13 cellular contexts compared by ENCODE assay signal in the genomic region with DNA sequence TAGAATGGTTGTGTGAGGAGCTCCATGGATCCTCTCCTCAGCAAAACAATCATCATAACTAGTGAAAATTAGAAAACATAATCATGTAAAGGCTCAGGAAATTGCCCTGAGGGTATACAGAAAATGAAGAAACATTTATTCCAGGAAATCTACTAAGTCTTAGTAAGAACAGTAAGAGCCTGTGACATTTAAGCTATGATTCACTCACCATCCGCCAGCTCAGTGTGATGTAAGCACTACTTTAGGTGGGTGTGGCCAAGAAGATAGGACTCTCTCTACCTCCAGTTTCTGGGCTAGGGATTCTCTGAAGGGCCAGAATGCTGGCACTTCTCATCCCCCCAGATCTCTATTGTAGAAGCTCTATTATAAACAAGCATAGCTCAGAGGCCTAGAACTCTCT.
DNase-seq lines count a peak whose midpoint lies in the region; ATAC-seq and TF ChIP-seq lines count a peak whose summit lies in the region.
"Had no signal": no experiment of that assay in that cellular context is flagged by ENCODE, and none has a peak within 500 bp of the region (broad histone marks: within the 10 kb centered on the region; RNA-seq: fewer than 3 reads in every experiment).

No MANE protein-coding gene starts in this region.

- H3K56ac ChIP-seq in mesendoderm (ENCODE audit: low read length) = no peak overlapping the region

- H3K23ac ChIP-seq in mesendoderm (ENCODE audit: low read length) = no peak overlapping the region

- DNase-seq in Calu3 = peak; percentile 20
- DNase-seq in M059J (ENCODE audit: low read depth) = peak; percentile 84
- peak; percentile 30 for DNase-seq in amniotic epithelial cell (ENCODE audit: low read depth)
- DNase-seq in mesendoderm = peak; percentile 4
- no peak for DNase-seq in dorsolateral prefrontal cortex
- DNase-seq in SHP77 treated with DMSO at 0.1 percent for 48 hours (lab: John Stamatoyannopoulos, UW) = no peak
- DNase-seq in activated effector memory CD4-positive, alpha-beta T cell treated with Interleukin-2 at 50 U/mL for 16 hours = no peak
- DNase-seq: body of pancreas, GF-D8, psoas muscle, T-helper 17 cell had no signal

- no peaks in the 10 kb centered on the region for H3K79me2 ChIP-seq in mesendoderm (ENCODE audit: control insufficient read depth, insufficient read depth, low read length)

- no peaks in the 10 kb centered on the region for H3K79me1 ChIP-seq in mesendoderm (ENCODE audit: low read length)

- H3K9ac ChIP-seq in mesendoderm (ENCODE audit: low read length) = no peak overlapping the region

- H3K4me3 Mint-ChIP-seq in Calu3 (ENCODE audit: low read depth, unreplicated experiment) = no peak overlapping the region
- H3K4me3 Mint-ChIP-seq: stimulated activated naive CD8-positive, alpha-beta T cell treated with anti-CD3 and anti-CD28 coated beads, Interleukin-15, Interleukin-2, amounts not matched to agents 100 ng/mL and 50 ng/mL, for 24 hours; T-helper 17 cell had no signal

- no peaks in the 10 kb centered on the region for H3K36me3 Mint-ChIP-seq in Calu3 (ENCODE audit: insufficient read depth, unreplicated experiment)

- intact Hi-C loops in Calu3 (cut with micrococcal nuclease; ENCODE audit: unreplicated experiment) (no loop called here), dorsolateral prefrontal cortex (cut with DNase I) (no loop called here)

- no CpG with 5 or more reads among the region's 1 CpG for WGBS in mesendoderm (ENCODE audit: extremely low coverage, insufficient coverage, low lambda C conversion rate)

- H3K18ac ChIP-seq in mesendoderm (ENCODE audit: low read length) = no peak overlapping the region

- H3K27me3 ChIP-seq in mesendoderm (ENCODE audit: insufficient read depth, low read length, poor library complexity) = no peaks in the 10 kb centered on the region
- peaks cover 0 to 57% (median 9%) of the 10 kb centered on the region in 45 donors for H3K27me3 ChIP-seq in dorsolateral prefrontal cortex
- H3K27me3 ChIP-seq: body of pancreas had no signal

- ATAC-seq in GM21381 (IDR thresholded peaks at IDR 0.05; ENCODE audit: unreplicated experiment) = no peak
- ATAC-seq: body of pancreas, psoas muscle, T-helper 17 cell had no signal

- H3K4me1 ChIP-seq in mesendoderm (ENCODE audit: control insufficient read depth, low read depth, low read length) = no peaks in the 10 kb centered on the region
- H3K4me1 ChIP-seq: body of pancreas, psoas muscle had no signal

- H3K27ac ChIP-seq in mesendoderm (ENCODE audit: low read depth, low read length) (no peak overlapping the region), dorsolateral prefrontal cortex (no peak overlapping the region)
- H3K27ac ChIP-seq: body of pancreas, psoas muscle had no signal

- TF ChIP-seq CTCF in Calu3 (IDR thresholded peaks at IDR 0.05; ENCODE audit: unreplicated experiment) = no peak
- TF ChIP-seq CTCF in dorsolateral prefrontal cortex (IDR thresholded peaks at IDR 0.05 in 54 of 56, conservative IDR thresholded peaks at IDR 0.05 in 2 of 56; ENCODE audit: low read depth in 1 of 56, partially characterized antibody in 56 of 56) = no peak

- H3K27me3 Mint-ChIP-seq in Calu3 (ENCODE audit: unreplicated experiment) = no peaks in the 10 kb centered on the region
- H3K27me3 Mint-ChIP-seq: stimulated activated naive CD8-positive, alpha-beta T cell treated with anti-CD3 and anti-CD28 coated beads, Interleukin-15, Interleukin-2, amounts not matched to agents 100 ng/mL and 50 ng/mL, for 24 hours; T-helper 17 cell had no signal

- CTCF ChIA-PET in Calu3 (lab: Charles Lee) = interaction anchor here (0.6 to 1.1 kb wide), 3 partner anchors 16 to 73 kb away, joined by 3 to 6 read pairs (median 3); no protein-coding TSS in a partner anchor

- no peak overlapping the region for H4K8ac ChIP-seq in mesendoderm (ENCODE audit: low read depth, low read length)

- H3K4me3 ChIP-seq in mesendoderm (ENCODE audit: low read length) = no peak overlapping the region
- H3K4me3 ChIP-seq in dorsolateral prefrontal cortex = no peak overlapping the region
- H3K4me3 ChIP-seq: body of pancreas, psoas muscle had no signal

- no TSS peak for BruUV-seq in Calu3 (replicated peaks; lab: Mats Ljungman, UMichigan)

- no peak overlapping the region for H3K4ac ChIP-seq in mesendoderm (ENCODE audit: low read depth, low read length)

- peaks cover 2% of the 10 kb centered on the region for H3K9me3 Mint-ChIP-seq in Calu3 (ENCODE audit: low read depth, unreplicated experiment)

- H3K36me3 ChIP-seq in mesendoderm (ENCODE audit: control insufficient read depth, insufficient read depth, low read length) = no peaks in the 10 kb centered on the region

- H2BK15ac ChIP-seq in mesendoderm (replicated peaks; ENCODE audit: low read depth) = no peak overlapping the region

- H2AK5ac ChIP-seq in mesendoderm (ENCODE audit: low read length) = no peak overlapping the region

- H4K5ac ChIP-seq in mesendoderm (ENCODE audit: low read length) = no peak overlapping the region

- H3K27ac Mint-ChIP-seq in Calu3 (ENCODE audit: unreplicated experiment) = no peak overlapping the region
- H3K27ac Mint-ChIP-seq: stimulated activated naive CD8-positive, alpha-beta T cell treated with anti-CD3 and anti-CD28 coated beads, Interleukin-15, Interleukin-2, amounts not matched to agents 100 ng/mL and 50 ng/mL, for 24 hours; T-helper 17 cell had no signal

- H2BK5ac ChIP-seq in mesendoderm (ENCODE audit: low read length) = no peak overlapping the region

- H2BK120ac ChIP-seq in mesendoderm (ENCODE audit: low read depth, low read length) = no peak overlapping the region

- no peaks in the 10 kb centered on the region for H3K4me1 Mint-ChIP-seq in Calu3 (ENCODE audit: low read depth, unreplicated experiment)
- H3K4me1 Mint-ChIP-seq: T-helper 17 cell had no signal

- no peak overlapping the region for H3K4me2 ChIP-seq in mesendoderm (ENCODE audit: low read length)

Comparison
In these comparisons a context has a peak if more than half of its experiments do, and no peak if none do; other contexts are left out.
1. DNase-seq: peak in Calu3 (single experiment), M059J (single experiment), amniotic epithelial cell (single experiment) and mesendoderm (single experiment); none in dorsolateral prefrontal cortex (0 of 10), SHP77 treated with DMSO at 0.1 percent for 48 hours (single experiment) and activated effector memory CD4-positive, alpha-beta T cell treated with Interleukin-2 at 50 U/mL for 16 hours (single experiment).